ENCODE assay signal across 26 cellular contexts in the genomic region with DNA sequence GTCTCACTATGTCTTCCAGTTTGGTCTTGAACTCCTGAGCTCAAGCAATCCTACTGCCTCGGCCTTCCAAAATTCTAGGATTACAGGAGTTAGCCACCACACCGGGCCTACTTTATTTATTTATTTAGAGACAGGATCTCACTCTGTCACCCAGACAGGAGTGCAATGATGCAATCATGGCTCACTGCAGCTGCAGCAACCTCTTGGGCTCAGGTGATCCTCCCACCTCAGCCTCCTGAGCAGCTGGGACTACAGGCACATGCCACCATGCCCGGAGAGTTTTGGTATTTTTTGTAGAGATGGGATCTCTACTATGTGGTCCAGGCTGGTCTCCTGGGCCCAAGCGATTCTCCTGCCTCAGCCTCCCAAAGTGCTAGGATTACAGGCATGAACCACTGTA.
"Had no signal": no experiment of that assay in that cellular context is flagged by ENCODE, and none has a peak within 500 bp of the region (broad histone marks: within the 10 kb centered on the region; RNA-seq: fewer than 3 reads in every experiment).

No MANE protein-coding gene starts in this region.

- DNase-seq: dorsolateral prefrontal cortex; effector CD4-positive, alpha-beta T cell; endodermal cell; foreskin keratinocyte; heart left ventricle; kidney; natural killer cell; pancreas; retina; right lobe of liver; small intestine; stimulated activated CD4-positive, alpha-beta T cell treated with anti-CD3 and anti-CD28 coated beads, Interleukin-15, amount 100 ng/mL, for 24 hours; stimulated activated CD4-positive, alpha-beta T cell treated with anti-CD3 and anti-CD28 coated beads, Interleukin-4, amount 100 ng/mL, for 1 hour; stimulated activated CD8-positive, alpha-beta memory T cell treated with anti-CD3 and anti-CD28 coated beads, Interleukin-4, amount 100 ng/mL, for 48 hours; stimulated activated naive CD4-positive, alpha-beta T cell treated with Interleukin-2 at 50 U/mL for 16 hours; stomach; thyroid gland; upper lobe of left lung had no signal

- H3K27me3 ChIP-seq: dorsolateral prefrontal cortex, esophagus muscularis mucosa, foreskin keratinocyte, gastroesophageal sphincter, heart left ventricle, hepatocyte, neutrophil, pancreas, right lobe of liver, stomach, thyroid gland, upper lobe of left lung had no signal

- H3K4me3 Mint-ChIP-seq: endodermal cell, memory B cell, natural killer cell had no signal

- ATAC-seq: foreskin keratinocyte, gastroesophageal sphincter, heart left ventricle, left lobe of liver, natural killer cell, pancreas had no signal

- H2AFZ ChIP-seq: hepatocyte had no signal

- H3K27me3 Mint-ChIP-seq: memory B cell had no signal

- H3K27ac Mint-ChIP-seq: endodermal cell, memory B cell, natural killer cell had no signal

- H3K4me1 Mint-ChIP-seq: endodermal cell, memory B cell, natural killer cell had no signal

- H3K4me3 ChIP-seq: dorsolateral prefrontal cortex, esophagus muscularis mucosa, gastroesophageal sphincter, heart left ventricle, hepatocyte, lung, pancreas, right lobe of liver, stomach, thyroid gland, upper lobe of left lung had no signal

- H3K9me3 Mint-ChIP-seq: memory B cell, natural killer cell had no signal

- H3K4me1 ChIP-seq: esophagus muscularis mucosa, foreskin keratinocyte, gastroesophageal sphincter, heart left ventricle, pancreas, stomach, thyroid gland, upper lobe of left lung had no signal

- H3K4me2 ChIP-seq: hepatocyte had no signal

- H3K36me3 ChIP-seq: esophagus muscularis mucosa, gastroesophageal sphincter, heart left ventricle, neutrophil, pancreas, right lobe of liver, stomach, thyroid gland, upper lobe of left lung had no signal

- H3K27ac ChIP-seq: dorsolateral prefrontal cortex, esophagus muscularis mucosa, foreskin keratinocyte, gastroesophageal sphincter, heart left ventricle, hepatocyte, neutrophil, pancreas, right lobe of liver, stomach, thyroid gland, upper lobe of left lung had no signal

- FAIRE-seq: kidney, pancreas, small intestine, urothelium cell line had no signal

- H3K36me3 Mint-ChIP-seq: memory B cell, natural killer cell had no signal

- H3K9me3 ChIP-seq: esophagus muscularis mucosa, gastroesophageal sphincter, heart left ventricle, neutrophil, pancreas, right lobe of liver, stomach, thyroid gland, upper lobe of left lung had no signal

- H3K79me2 ChIP-seq: hepatocyte had no signal
